Comparison of ENCODE assay signal across 23 cellular contexts in the genomic region with DNA sequence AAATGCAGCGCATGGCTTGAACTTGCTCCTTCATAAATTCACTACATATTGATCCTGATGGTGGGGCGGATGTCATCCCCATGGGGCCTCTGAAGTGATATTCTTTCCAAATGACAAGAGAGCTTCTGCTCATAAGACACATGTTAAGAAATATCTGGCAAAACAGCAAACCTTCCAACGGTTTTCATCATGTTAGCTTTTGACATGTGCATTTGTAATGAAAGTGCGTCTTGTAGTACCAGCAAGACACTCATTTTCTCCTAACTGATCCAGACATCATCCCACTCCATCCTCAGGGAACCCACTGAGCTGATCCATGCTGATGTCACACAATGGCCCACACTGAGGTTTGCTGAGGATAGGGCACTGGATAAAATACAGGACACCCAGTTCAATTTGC.
"Had no signal": no experiment of that assay in that cellular context is flagged by ENCODE, and none has a peak within 500 bp of the region (broad histone marks: within the 10 kb centered on the region; RNA-seq: fewer than 3 reads in every experiment).

No MANE protein-coding gene starts in this region.

- DNase-seq: colonic mucosa; cortex of kidney; effector CD8-positive, alpha-beta T cell; effector memory CD8-positive, alpha-beta T cell; endodermal cell; erythroblast; esophagus squamous epithelium; foreskin fibroblast; foreskin melanocyte; gastrocnemius medialis; glutamatergic neuron; head of caudate nucleus; heart right ventricle; hippocampal formation; left cardiac atrium; left lung; left ventricle myocardium superior; lower lobe of right lung; mesenchymal stem cell; mucosa of descending colon; naive B cell had no signal

- H3K27ac ChIP-seq: colonic mucosa, epithelial cell of prostate, esophagus squamous epithelium, gastrocnemius medialis, heart right ventricle, left lung, lower lobe of right lung had no signal

- H3K4me3 ChIP-seq: colonic mucosa, esophagus squamous epithelium, gastrocnemius medialis, heart right ventricle, left lung, lower lobe of right lung, mucosa of descending colon had no signal

- H3K4me1 ChIP-seq: colonic mucosa, esophagus squamous epithelium, gastrocnemius medialis, left lung, lower lobe of right lung had no signal

- H3K9me3 ChIP-seq: colonic mucosa, esophagus squamous epithelium, gastrocnemius medialis, heart right ventricle, left lung, lower lobe of right lung, mucosa of descending colon had no signal

- ATAC-seq: effector memory CD8-positive, alpha-beta T cell; esophagus mucosa; gastrocnemius medialis; heart right ventricle; left cardiac atrium; left lung; left ventricle myocardium superior; lower lobe of right lung; mucosa of descending colon had no signal

- H3K27me3 ChIP-seq: colonic mucosa, esophagus squamous epithelium, gastrocnemius medialis, heart right ventricle, left lung had no signal

- H3K36me3 ChIP-seq: colonic mucosa, esophagus squamous epithelium, gastrocnemius medialis, heart right ventricle, left lung, lower lobe of right lung had no signal
